ENCODE assay signal across 8 cellular contexts in genomic region chr17:75515229-75515522, GRCh38. TPM values are rescaled to one million over a fixed set of nuclear protein-coding genes. Genes with fewer than 3 reads are reported as not detected.
DNase-seq lines count a peak whose midpoint lies in the region; ATAC-seq, FAIRE-seq and TF ChIP-seq lines count a peak whose summit lies in the region.

No MANE protein-coding gene starts in this region.

- H3K36me3 ChIP-seq in right atrium auricular region = peaks cover 24% of the 10 kb centered on the region
- no peaks in the 10 kb centered on the region for H3K36me3 ChIP-seq in brain microvascular endothelial cell (replicated peaks)

- no peak for ATAC-seq in HG02852 (IDR thresholded peaks at IDR 0.05; ENCODE audit: unreplicated experiment)

- peaks cover 5% of the 10 kb centered on the region for H3K36me3 Mint-ChIP-seq in mesothelial cell of epicardium

- H3K4me3 Mint-ChIP-seq in mesothelial cell of epicardium = peak overlapping the region; percentile 84

- DNase-seq in right atrium auricular region (ENCODE audit: low spot score) (no peak), cardiac septum (ENCODE audit: low spot score) (no peak), brain microvascular endothelial cell (no peak), mesothelial cell of epicardium (ENCODE audit: low spot score in 2 of 2, unreplicated experiment in 2 of 2) (no peak), frontal cortex (ENCODE audit: low spot score in 2 of 2) (no peak), H54 (ENCODE audit: insufficient read length, low spot score) (no peak)
- DNase-seq in stimulated activated CD4-positive, alpha-beta T cell treated with anti-CD3 and anti-CD28 coated beads, Interleukin-2, amount 100 ng/mL, for 48 hours = no peak

- TF ChIP-seq POLR2A in H54 (IDR thresholded peaks at IDR 0.05; ENCODE audit: low read depth, low read length) = no peak

- H3K4me3 ChIP-seq in right atrium auricular region (peak overlapping the region; percentile 95 to 99), brain microvascular endothelial cell (ENCODE audit: low read depth, low read length) (peak overlapping the region; percentile 74)

- FAIRE-seq in frontal cortex (lab: Jason Lieb, UNC) (no peak), H54 (lab: Jason Lieb, UNC) (no peak)

- H3K27ac ChIP-seq in right atrium auricular region = peak overlapping the region; percentile 93 to 97
- no peak overlapping the region for H3K27ac ChIP-seq in brain microvascular endothelial cell

- no peak for TF ChIP-seq CTCF in right atrium auricular region (IDR thresholded peaks at IDR 0.05)
- no peak for TF ChIP-seq CTCF in brain microvascular endothelial cell (IDR thresholded peaks at IDR 0.05; ENCODE audit: low read depth, low read length, missing control alignments)
- TF ChIP-seq CTCF in mesothelial cell of epicardium (IDR thresholded peaks at IDR 0.05; ENCODE audit: unreplicated experiment) = no peak

- no peaks in the 10 kb centered on the region for H3K9me3 Mint-ChIP-seq in mesothelial cell of epicardium

- H3K27ac Mint-ChIP-seq in mesothelial cell of epicardium = no peak overlapping the region

- intact Hi-C loops in cardiac septum (cut with DNase I) = loop anchor here (1.0 to 5.0 kb wide), 4 partner anchors 72 to 243 kb away; partner anchors contain the start of genes GRB2, MIF4GD and MYO15B

- peaks cover 37% of the 10 kb centered on the region for H3K4me1 Mint-ChIP-seq in mesothelial cell of epicardium

- H3K9me3 ChIP-seq in right atrium auricular region = no peaks in the 10 kb centered on the region

- in situ Hi-C loops in brain microvascular endothelial cell (cut with HindIII; ENCODE audit: low pct_ligation_motif_present, low sequenced_read_pairs) = no loop called here

- H3K27me3 Mint-ChIP-seq in mesothelial cell of epicardium (ENCODE audit: low read depth) = no peaks in the 10 kb centered on the region

- H3K4me1 ChIP-seq in right atrium auricular region = peaks cover 0 to 56% of the 10 kb centered on the region in 2 donors

- H3K27me3 ChIP-seq in right atrium auricular region (no peaks in the 10 kb centered on the region), brain microvascular endothelial cell (replicated peaks) (no peaks in the 10 kb centered on the region)

RNA-seq across cellular contexts. Expression of gene CASKIN2, which starts 0.2 kb away (rescaled TPM):
- total RNA-seq in right atrium auricular region = 10 to 100 TPM; 18.3 to 28.7 TPM
- 48.2 TPM for total RNA-seq in cardiac septum
- total RNA-seq in mesothelial cell of epicardium = 37.4 to 39.2 TPM (median 37.4 TPM) in 3 replicates
- total RNA-seq in frontal cortex = 6.1 TPM

RNA-seq across cellular contexts. Expression of gene TSEN54, which starts 1.2 kb away (rescaled TPM):
- total RNA-seq in right atrium auricular region (10 to 100 TPM in 1 of 2 donors, 1 to 10 TPM in 1; 9.6 to 13.8 TPM), cardiac septum (7.7 TPM), mesothelial cell of epicardium (27.2 to 31.8 TPM (median 31.8 TPM) in 3 replicates), frontal cortex (11.4 TPM)

RNA-seq across cellular contexts. Expression of gene LLGL2, which starts 10.3 kb away (rescaled TPM):
- total RNA-seq in right atrium auricular region (1 to 10 TPM; 4.1 to 8.5 TPM), cardiac septum (4.7 TPM), mesothelial cell of epicardium (29.8 to 33.1 TPM (median 31.9 TPM) in 3 replicates), frontal cortex (0.82 TPM)

RNA-seq across cellular contexts. Expression of gene TMEM94, which starts 58.7 kb away (rescaled TPM):
- 10 to 100 TPM; 56.3 to 61.6 TPM for total RNA-seq in right atrium auricular region
- 56.6 TPM for total RNA-seq in cardiac septum
- total RNA-seq in mesothelial cell of epicardium = 126 to 130 TPM (median 126 TPM) in 3 replicates
- total RNA-seq in frontal cortex = 18.8 TPM
